Comparison of ENCODE assay signal across 1 cellular context in the genomic region with DNA sequence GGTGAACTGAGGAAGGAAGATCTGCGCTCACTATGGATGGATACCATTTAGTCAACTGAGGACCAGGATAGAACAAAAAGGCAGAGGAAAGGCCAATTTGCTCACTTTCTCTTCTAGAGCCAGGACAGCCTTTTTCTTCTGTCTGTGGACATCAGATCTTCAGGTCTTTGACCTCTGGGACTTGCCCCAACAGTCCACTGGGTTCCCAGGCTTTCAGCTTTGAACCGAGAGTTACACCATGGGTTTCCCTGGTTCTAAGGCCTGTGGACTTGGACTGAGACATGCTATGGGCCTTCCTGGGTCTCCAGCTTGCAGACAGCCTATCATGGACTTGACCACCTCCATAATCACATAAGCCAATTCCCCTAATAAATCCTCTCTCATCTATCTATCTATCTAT.
TF ChIP-seq lines count a peak whose summit lies in the region.

No MANE protein-coding gene starts in this region.

TF ChIP-seq in liver, 16 proteins besides CTCF, POLR2A, EP300 and RAD21 (continued from another document):
- TF ChIP-seq, protein P1, sequence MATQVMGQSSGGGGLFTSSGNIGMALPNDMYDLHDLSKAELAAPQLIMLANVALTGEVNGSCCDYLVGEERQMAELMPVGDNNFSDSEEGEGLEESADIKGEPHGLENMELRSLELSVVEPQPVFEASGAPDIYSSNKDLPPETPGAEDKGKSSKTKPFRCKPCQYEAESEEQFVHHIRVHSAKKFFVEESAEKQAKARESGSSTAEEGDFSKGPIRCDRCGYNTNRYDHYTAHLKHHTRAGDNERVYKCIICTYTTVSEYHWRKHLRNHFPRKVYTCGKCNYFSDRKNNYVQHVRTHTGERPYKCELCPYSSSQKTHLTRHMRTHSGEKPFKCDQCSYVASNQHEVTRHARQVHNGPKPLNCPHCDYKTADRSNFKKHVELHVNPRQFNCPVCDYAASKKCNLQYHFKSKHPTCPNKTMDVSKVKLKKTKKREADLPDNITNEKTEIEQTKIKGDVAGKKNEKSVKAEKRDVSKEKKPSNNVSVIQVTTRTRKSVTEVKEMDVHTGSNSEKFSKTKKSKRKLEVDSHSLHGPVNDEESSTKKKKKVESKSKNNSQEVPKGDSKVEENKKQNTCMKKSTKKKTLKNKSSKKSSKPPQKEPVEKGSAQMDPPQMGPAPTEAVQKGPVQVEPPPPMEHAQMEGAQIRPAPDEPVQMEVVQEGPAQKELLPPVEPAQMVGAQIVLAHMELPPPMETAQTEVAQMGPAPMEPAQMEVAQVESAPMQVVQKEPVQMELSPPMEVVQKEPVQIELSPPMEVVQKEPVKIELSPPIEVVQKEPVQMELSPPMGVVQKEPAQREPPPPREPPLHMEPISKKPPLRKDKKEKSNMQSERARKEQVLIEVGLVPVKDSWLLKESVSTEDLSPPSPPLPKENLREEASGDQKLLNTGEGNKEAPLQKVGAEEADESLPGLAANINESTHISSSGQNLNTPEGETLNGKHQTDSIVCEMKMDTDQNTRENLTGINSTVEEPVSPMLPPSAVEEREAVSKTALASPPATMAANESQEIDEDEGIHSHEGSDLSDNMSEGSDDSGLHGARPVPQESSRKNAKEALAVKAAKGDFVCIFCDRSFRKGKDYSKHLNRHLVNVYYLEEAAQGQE (IDR thresholded peaks at IDR 0.05) = no peak
- peak; percentile 75 to 95 for TF ChIP-seq RXRA (IDR thresholded peaks at IDR 0.05)
- TF ChIP-seq SP1 (IDR thresholded peaks at IDR 0.05) = peak; percentile 51
- TF ChIP-seq, protein P2, sequence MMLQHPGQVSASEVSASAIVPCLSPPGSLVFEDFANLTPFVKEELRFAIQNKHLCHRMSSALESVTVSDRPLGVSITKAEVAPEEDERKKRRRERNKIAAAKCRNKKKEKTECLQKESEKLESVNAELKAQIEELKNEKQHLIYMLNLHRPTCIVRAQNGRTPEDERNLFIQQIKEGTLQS (IDR thresholded peaks at IDR 0.05) = no peak
- TF ChIP-seq HNF4G (IDR thresholded peaks at IDR 0.05) = peak; percentile 88
- TF ChIP-seq EGR1 (IDR thresholded peaks at IDR 0.05; ENCODE audit: low read depth in 2 of 2) = no peak
- TF ChIP-seq FOXA1 (IDR thresholded peaks at IDR 0.05) = no peak
- TF ChIP-seq TAF1 (conservative IDR thresholded peaks at IDR 0.05) = no peak
- peak in 1 of 2 donors; percentile 30 for TF ChIP-seq JUND (IDR thresholded peaks at IDR 0.05)
TF ChIP-seq in liver: peak in this region for 5.
